In genomic region chr4:148445071-148445902, GRCh38 we compare ENCODE assay signal across 8 cellular contexts. TPM values are rescaled to one million over a fixed set of nuclear protein-coding genes. Genes with fewer than 3 reads are reported as not detected.
DNase-seq lines count a peak whose midpoint lies in the region; ATAC-seq, FAIRE-seq and TF ChIP-seq lines count a peak whose summit lies in the region.

No MANE protein-coding gene starts in this region.

- H3K27me3 ChIP-seq in BJ (ENCODE audit: control insufficient read depth, insufficient read depth, low read length) (peaks cover 23% of the 10 kb centered on the region), GM23248 (replicated peaks; ENCODE audit: insufficient read depth) (peaks cover 49% of the 10 kb centered on the region), brain microvascular endothelial cell (replicated peaks) (peaks cover 32% of the 10 kb centered on the region), keratinocyte (ENCODE audit: control insufficient read depth, extremely low read depth, insufficient read depth, low read length) (peaks cover 17% of the 10 kb centered on the region), spleen (replicated peaks in 1 of 7) (peaks cover 0 to 50% (median 0%) of the 10 kb centered on the region in 7 donors)

- H3K9me1 ChIP-seq in keratinocyte (ENCODE audit: control insufficient read depth, extremely low read depth, insufficient read depth, low read length) = no peaks in the 10 kb centered on the region

- no peak for TF ChIP-seq CTCF in BJ (IDR thresholded peaks at IDR 0.05; ENCODE audit: insufficient read depth, low read depth, low read length)
- TF ChIP-seq CTCF in brain microvascular endothelial cell (IDR thresholded peaks at IDR 0.05; ENCODE audit: low read depth, low read length, missing control alignments) = no peak
- no peak for TF ChIP-seq CTCF in keratinocyte (optimal IDR thresholded peaks at IDR 0.05 in 1 of 3, IDR thresholded peaks at IDR 0.05 in 1 of 3, conservative IDR thresholded peaks at IDR 0.05 in 1 of 3; ENCODE audit: extremely low read depth in 1 of 3, insufficient read depth in 2 of 3, low read length in 3 of 3)
- TF ChIP-seq CTCF in spleen (IDR thresholded peaks at IDR 0.05 in 8 of 11, conservative IDR thresholded peaks at IDR 0.05 in 3 of 11) = no peak

- peaks cover 14% of the 10 kb centered on the region; the same call in 1 of the 2 replicates for H3F3A ChIP-seq in GM23248 (ENCODE audit: insufficient read depth)

- H3K4me3 ChIP-seq in BJ (ENCODE audit: low read depth, low read length) (peak overlapping the region; percentile 34), GM23248 (peak overlapping the region; percentile 93), brain microvascular endothelial cell (ENCODE audit: low read depth, low read length) (peak overlapping the region; percentile 78), keratinocyte (ENCODE audit: control insufficient read depth in 2 of 3, extremely low read depth in 1 of 3, insufficient read depth in 2 of 3, low read depth in 1 of 3, low read length in 3 of 3) (peak overlapping the region; percentile 26 to 86 (median 83)), spleen (peak overlapping the region; percentile 76 to 96 (median 94))

- no peaks in the 10 kb centered on the region for H3K9me2 ChIP-seq in GM23248 (ENCODE audit: insufficient read depth)

- H4K20me1 ChIP-seq in GM23248 (ENCODE audit: insufficient read depth) = no peaks in the 10 kb centered on the region
- H4K20me1 ChIP-seq in keratinocyte (ENCODE audit: control insufficient read depth, extremely low read depth, insufficient read depth, low read length) = no peaks in the 10 kb centered on the region

- intact Hi-C loops in spleen (cut with DNase I; ENCODE audit: low total_unique reads) = loop anchor here (10.0 kb wide), 1 partner anchor 380 kb away; no protein-coding TSS in a partner anchor

- dilution Hi-C loops in keratinocyte (cut with MboI; ENCODE audit: extremely low pct_ligation_motif_present, low sequenced_read_pairs) = no loop called here

- FAIRE-seq in keratinocyte (lab: Jason Lieb, UNC) = no peak

- 0 out of 2 replicates have a peak, but pooled peaks cover 10% of the 10 kb centered on the region for H3K4me1 ChIP-seq in GM23248 (ENCODE audit: insufficient read depth)
- H3K4me1 ChIP-seq in keratinocyte (ENCODE audit: control insufficient read depth, extremely low read depth, insufficient read depth, low read length) = peaks cover 16% of the 10 kb centered on the region
- peaks cover 4 to 66% (median 43%) of the 10 kb centered on the region in 6 donors for H3K4me1 ChIP-seq in spleen

- POLR2A ChIA-PET in BJ (lab: Charles Lee) = no interaction called here

- H3K9me3 ChIP-seq in GM23248 (ENCODE audit: low read depth) = no peaks in the 10 kb centered on the region
- H3K9me3 ChIP-seq in keratinocyte (ENCODE audit: control insufficient read depth, low read depth, low read length) = no peaks in the 10 kb centered on the region
- H3K9me3 ChIP-seq in spleen = no peaks in the 10 kb centered on the region

- no peak overlapping the region for H3K9ac ChIP-seq in GM23248
- peak overlapping the region; percentile 15 for H3K9ac ChIP-seq in keratinocyte (ENCODE audit: control insufficient read depth, extremely low read depth, insufficient read depth, low read length)

- DNase-seq in BJ (ENCODE audit: low read depth) (no peak), GM23248 (peak; percentile 42), T-helper 9 cell (peak; percentile 76), brain microvascular endothelial cell (no peak), keratinocyte (ENCODE audit: low read depth, low spot score) (no peak), spleen (peak; percentile 94)

- H3K79me2 ChIP-seq in GM23248 (ENCODE audit: insufficient read depth) = no peaks in the 10 kb centered on the region
- no peaks in the 10 kb centered on the region for H3K79me2 ChIP-seq in keratinocyte (ENCODE audit: control insufficient read depth, insufficient read depth, low read length)

- no peaks in the 10 kb centered on the region for H3K36me3 ChIP-seq in BJ (ENCODE audit: control insufficient read depth, insufficient read depth, low read length)
- H3K36me3 ChIP-seq in GM23248 (ENCODE audit: low read depth) = no peaks in the 10 kb centered on the region
- no peaks in the 10 kb centered on the region for H3K36me3 ChIP-seq in brain microvascular endothelial cell (replicated peaks)
- no peaks in the 10 kb centered on the region for H3K36me3 ChIP-seq in keratinocyte (ENCODE audit: control insufficient read depth in 2 of 2, extremely low read depth in 1 of 2, insufficient read depth in 2 of 2, low read length in 2 of 2)
- H3K36me3 ChIP-seq in spleen = no peaks in the 10 kb centered on the region

- H3K27ac ChIP-seq in GM23248 (no peak overlapping the region), brain microvascular endothelial cell (no peak overlapping the region), keratinocyte (ENCODE audit: control insufficient read depth, insufficient read depth, low read length) (no peak overlapping the region), spleen (peak overlapping the region; percentile 77 to 98 (median 95))

- no peak for TF ChIP-seq POLR2A in spleen (IDR thresholded peaks at IDR 0.05)

- ATAC-seq in GM21529 (IDR thresholded peaks at IDR 0.05; ENCODE audit: unreplicated experiment) (no peak), GM21825 (IDR thresholded peaks at IDR 0.05; ENCODE audit: unreplicated experiment) (no peak)

- H3K4me2 ChIP-seq in GM23248 (ENCODE audit: unreplicated experiment) (peak overlapping the region; percentile 96), keratinocyte (ENCODE audit: control insufficient read depth, extremely low read depth, insufficient read depth, low read depth, low read length) (peak overlapping the region; percentile 98)

- H2AFZ ChIP-seq in GM23248 = peak overlapping the region; percentile 59
- H2AFZ ChIP-seq in keratinocyte (ENCODE audit: control insufficient read depth, low read length) = peak overlapping the region; percentile 54

- in situ Hi-C loops in GM23248 (cut with MboI) (no loop called here), brain microvascular endothelial cell (cut with HindIII; ENCODE audit: low pct_ligation_motif_present, low sequenced_read_pairs) (no loop called here)

- CTCF ChIA-PET in BJ (lab: Yijun Ruan, JAX) = no interaction called here

- WGBS in GM23248 (ENCODE audit: low coverage in 1 of 2, low lambda C conversion rate in 2 of 2, missing lambda C conversion rate in 2 of 2), 2 experiments = 0 to 3% methylated on average over 32 to 51 of the region's 103 CpGs
- WGBS in spleen, 5 donors = 0 to 1% (median 0%) methylated on average over 32 to 103 of the region's 103 CpGs

RNA-seq across cellular contexts. Expression of gene NR3C2, which starts 3.1 kb away (rescaled TPM):
- 0.06 and 0.18 TPM in 2 replicates for polyA plus RNA-seq in BJ (2011; rRNA removed)
- 0.19 TPM in 1 of 2 replicates, not detected in the other for polyA minus RNA-seq in BJ (2011; rRNA and poly(A)+ RNA removed)
- total RNA-seq in GM23248 (2014; rRNA removed; shearing (Covaris generic)) = under 0.01 TPM in 1 of 2 replicates, not detected in the other
- 0.04 and 0.15 TPM in 2 replicates for polyA plus RNA-seq in GM23248 (2016; fragmentation: Nextera tagmentation; extraction: Ambion mirVana)
- 0.65 to 1.8 TPM (median 1.5 TPM) in 3 replicates for polyA plus RNA-seq in keratinocyte
- polyA plus RNA-seq in keratinocyte (2011; ENCODE audit: low read depth) = 0.41 TPM
- 0.84 and 1.2 TPM in 2 replicates for polyA plus RNA-seq in keratinocyte (2011; cell fraction: cytosol; rRNA removed)
- polyA plus RNA-seq in keratinocyte (2011; cell fraction: nucleus; rRNA removed) = 3.1 and 3.7 TPM in 2 replicates
- 0.31 and 0.46 TPM in 2 replicates for polyA plus RNA-seq in keratinocyte (2012; ENCODE audit: low replicate concordance)
- polyA minus RNA-seq in keratinocyte = 1.7 to 6.8 TPM (median 4.9 TPM) in 3 replicates
- polyA minus RNA-seq in keratinocyte (2011; cell fraction: cytosol; rRNA and poly(A)+ RNA removed) = 1.3 TPM
- polyA minus RNA-seq in keratinocyte (2011; cell fraction: nucleus; rRNA and poly(A)+ RNA removed) = 3.9 and 7.9 TPM in 2 replicates
- total RNA-seq in spleen = 10 to 100 TPM; 13.6 to 25.9 (median 18.2) TPM
- 1 to 10 TPM; 1.2 to 2.5 (median 1.3) TPM for polyA plus RNA-seq in spleen

Comparison
In these comparisons a context has a peak if more than half of its experiments do, and no peak if none do; other contexts are left out.
1. DNase-seq: peak in GM23248 (single experiment), T-helper 9 cell (single experiment) and spleen (single experiment); none in BJ (single experiment), brain microvascular endothelial cell (single experiment) and keratinocyte (single experiment).
2. H3K4me3 ChIP-seq: peak in every context shown above with its lines; median percentile 94 in spleen; 93 in GM23248; 83 in keratinocyte; 78 in brain microvascular endothelial cell; 34 in BJ.
3. H3K27ac ChIP-seq: peak in spleen (8 of 8); none in GM23248 (single experiment), brain microvascular endothelial cell (single experiment) and keratinocyte (single experiment).